8 cellular contexts compared by ENCODE assay signal in the genomic region with DNA sequence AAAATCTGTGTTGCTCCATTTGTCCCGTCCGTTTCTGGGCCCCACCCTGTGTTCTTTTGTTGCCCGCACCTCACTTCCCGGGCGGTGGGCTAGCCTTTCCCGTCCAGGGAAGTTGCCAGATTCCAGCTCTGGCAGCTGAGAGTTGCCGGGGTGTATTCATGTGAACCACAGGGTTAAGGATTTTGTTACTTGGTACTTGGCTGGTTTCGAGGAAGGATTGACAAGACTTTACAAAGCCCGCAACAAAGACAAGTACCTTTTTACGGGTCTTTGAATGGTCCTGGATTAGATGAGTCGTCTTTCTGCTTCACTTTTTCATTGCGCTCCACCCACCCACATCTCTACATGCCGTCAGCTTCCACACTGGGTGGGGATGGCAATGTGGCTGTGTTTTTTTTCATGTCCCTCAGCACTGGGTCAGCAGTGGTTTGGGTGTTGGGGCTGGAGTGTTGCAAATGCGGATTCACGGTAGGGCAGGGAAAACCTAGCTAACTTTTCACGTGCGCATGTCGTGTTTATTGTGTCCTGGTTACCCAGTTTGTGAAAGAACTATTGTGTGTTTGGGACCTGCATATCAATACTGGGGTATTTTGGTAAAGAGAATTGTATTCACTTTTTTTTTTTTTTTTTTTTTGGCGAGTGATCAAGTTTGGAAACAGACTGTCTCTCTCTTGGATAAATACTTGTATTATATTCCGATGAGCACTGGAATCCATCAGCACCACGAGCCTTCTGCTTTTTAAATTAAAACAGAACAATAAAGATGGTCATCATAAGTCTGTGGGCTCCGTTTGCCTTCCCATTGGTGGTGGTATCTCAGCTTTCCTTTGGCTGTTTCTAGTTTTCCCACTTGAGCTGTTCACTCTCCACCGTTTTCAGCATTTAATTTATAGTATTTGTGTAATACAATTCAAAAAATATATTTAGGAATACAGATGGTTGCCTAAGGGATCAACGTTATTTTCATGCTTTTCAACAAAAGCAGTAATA. TPM values are rescaled to one million over a fixed set of nuclear protein-coding genes. Genes with fewer than 3 reads are reported as not detected.
A peak's percentile ranks its signal among the peaks of the same experiment; 100 is the strongest.
DNase-seq lines count a peak whose midpoint lies in the region; ATAC-seq and TF ChIP-seq lines count a peak whose summit lies in the region.

No MANE protein-coding gene starts in this region.

- H3K9me3 ChIP-seq in BE2C (no peaks in the 10 kb centered on the region), ascending aorta (no peaks in the 10 kb centered on the region)

- DNase-seq in BE2C (no peak), NB4 (ENCODE audit: low read depth) (peak; percentile 36), ascending aorta (ENCODE audit: low spot score in 2 of 2) (peak in 1 of 2 donors; percentile 86), kidney tubule cell (ENCODE audit: low spot score) (peak; percentile 42), epidermal melanocyte (ENCODE audit: insufficient read length, low spot score) (no peak), cerebellar cortex (ENCODE audit: low spot score) (no peak)
- peak; percentile 54 for DNase-seq in stimulated activated CD4-positive, alpha-beta T cell treated with anti-CD3 and anti-CD28 coated beads, Interleukin-4, amount 100 ng/mL, for 24 hours

- no peak for TF ChIP-seq POLR2A in NB4 (IDR thresholded peaks at IDR 0.05; ENCODE audit: extremely low read depth, insufficient read length)

- peak overlapping the region; percentile 88 to 97 for H3K27ac ChIP-seq in ascending aorta

- no peak for ATAC-seq in HG03565 (IDR thresholded peaks at IDR 0.05; ENCODE audit: unreplicated experiment)

- intact Hi-C loops in ascending aorta (cut with DNase I), result no loop called here

- H3K4me1 ChIP-seq in BE2C (no peaks in the 10 kb centered on the region), ascending aorta (peaks cover 0 to 12% of the 10 kb centered on the region in 2 donors)

- TF ChIP-seq CTCF in BE2C (IDR thresholded peaks at IDR 0.05; ENCODE audit: low read depth, low read length) (no peak), NB4 (IDR thresholded peaks at IDR 0.05; ENCODE audit: low read depth, low read length) (no peak), ascending aorta (IDR thresholded peaks at IDR 0.05) (no peak)

- H3K36me3 ChIP-seq in BE2C (no peaks in the 10 kb centered on the region), ascending aorta (no peaks in the 10 kb centered on the region)

- H3K27me3 ChIP-seq in BE2C, result peaks cover 17% of the 10 kb centered on the region
- H3K27me3 ChIP-seq in ascending aorta, result no peaks in the 10 kb centered on the region

- H3K4me3 ChIP-seq in BE2C (ENCODE audit: low read depth, low read length) (peak overlapping the region; percentile 57; the same call in 1 of the 2 replicates), NB4 (ENCODE audit: low read depth, low read length) (peak overlapping the region; percentile 67), ascending aorta (peak overlapping the region; percentile 71 to 77)

RNA-seq across cellular contexts. Expression of a gene that starts 1.2 kb away (rescaled TPM):
- polyA plus RNA-seq in BE2C (2012; ENCODE audit: insufficient read depth, insufficient read length, low read depth), result 2.5 TPM
- 216 TPM for total RNA-seq in ascending aorta

Comparison
In these comparisons a context has a peak if more than half of its experiments do, and no peak if none do; other contexts are left out.
1. DNase-seq: peak in NB4 (single experiment), kidney tubule cell (single experiment) and stimulated activated CD4-positive, alpha-beta T cell treated with anti-CD3 and anti-CD28 coated beads, Interleukin-4, amount 100 ng/mL, for 24 hours (single experiment); none in BE2C (single experiment), epidermal melanocyte (single experiment) and cerebellar cortex (single experiment).
2. Peak in every context shown above with its lines, with median percentiles within 50 percentile points of each other: H3K4me3 ChIP-seq.